ENCODE assay signal across 17 cellular contexts in the genomic region with DNA sequence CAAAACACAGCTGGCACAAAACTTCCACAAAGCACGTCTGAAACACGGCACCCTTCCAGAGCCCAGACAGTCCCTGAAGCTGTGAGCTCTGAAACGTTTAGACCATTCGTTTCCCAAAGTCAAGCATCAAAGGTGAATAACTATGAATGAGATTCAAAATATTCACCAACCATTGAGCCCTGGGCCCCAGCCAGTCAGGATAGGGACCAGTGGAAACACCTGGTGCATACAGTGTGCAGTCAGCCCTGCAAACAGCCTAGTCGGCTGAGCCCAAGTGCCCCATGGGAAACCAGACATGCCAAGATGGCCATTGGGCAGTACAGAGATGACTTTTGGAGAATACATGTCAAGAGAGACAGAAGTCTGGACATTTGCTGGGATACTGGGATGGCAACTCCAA.
DNase-seq lines count a peak whose midpoint lies in the region; ATAC-seq, FAIRE-seq and TF ChIP-seq lines count a peak whose summit lies in the region.
"Had no signal": no experiment of that assay in that cellular context is flagged by ENCODE, and none has a peak within 500 bp of the region (broad histone marks: within the 10 kb centered on the region; RNA-seq: fewer than 3 reads in every experiment).

No MANE protein-coding gene starts in this region.

- CTCF ChIA-PET in activated CD8-positive, alpha-beta T cell treated with anti-CD3 and anti-CD28 coated beads, Interleukin-2, amount 10 ng/mL, durations not matched to agents 7 days and 5 days (lab: Charles Lee), result interaction anchor here (0.8 to 5.2 kb wide), 36 partner anchors 8 to 599 kb away, joined by 3 to 32 read pairs (median 5); no protein-coding TSS in a partner anchor
- CTCF ChIA-PET in activated CD8-positive, alpha-beta T cell treated with anti-CD3 and anti-CD28 coated beads for 36 hours (lab: Charles Lee), result interaction anchor here (0.6 to 2.7 kb wide), 26 partner anchors 8 to 598 kb away, joined by 3 to 18 read pairs (median 5); no protein-coding TSS in a partner anchor
- CTCF ChIA-PET in GM12878 (lab: Yijun Ruan, JAX), result interaction anchor here (0.7 to 6.2 kb wide), 29 partner anchors 14 to 686 kb away, joined by 3 to 66 read pairs (median 5); no protein-coding TSS in a partner anchor

- peak overlapping the region; percentile 23 for H3K27ac Mint-ChIP-seq in activated CD8-positive, alpha-beta T cell treated with anti-CD3 and anti-CD28 coated beads, Interleukin-2, amount 10 ng/mL, durations not matched to agents 7 days and 5 days
- no peak overlapping the region for H3K27ac Mint-ChIP-seq in activated CD8-positive, alpha-beta T cell treated with anti-CD3 and anti-CD28 coated beads for 36 hours
- H3K27ac Mint-ChIP-seq in stimulated activated naive B cell treated with anti-CD40 and anti-IgM and Interleukin-4, amounts not matched to agents 10 μg/mL and 1 μg/mL and 100 μg/mL, for 72 hours, result peak overlapping the region; percentile 20
- H3K27ac Mint-ChIP-seq: activated naive CD4-positive, alpha-beta T cell treated with anti-CD3 and anti-CD28 coated beads, Interleukin-2, amount 50 U/mL, for 24 hours; activated T-helper 17 cell treated with anti-CD3 and anti-CD28 coated beads, Interleukin-2, amount 50 U/mL, for 72 hours had no signal

- 42% methylated on average over 5 of the region's 5 CpGs for WGBS in GM12878 (ENCODE audit: insufficient coverage, insufficient replicate concordance, low lambda C conversion rate, missing lambda C conversion rate)

- no peaks in the 10 kb centered on the region for H3K9me3 Mint-ChIP-seq in activated CD8-positive, alpha-beta T cell treated with anti-CD3 and anti-CD28 coated beads, Interleukin-2, amount 10 ng/mL, durations not matched to agents 7 days and 5 days (ENCODE audit: insufficient read depth)
- H3K9me3 Mint-ChIP-seq in activated CD8-positive, alpha-beta T cell treated with anti-CD3 and anti-CD28 coated beads for 36 hours, result no peaks in the 10 kb centered on the region
- peaks cover 2 to 3% of the 10 kb centered on the region in 2 donors for H3K9me3 Mint-ChIP-seq in stimulated activated naive B cell treated with anti-CD40 and anti-IgM and Interleukin-4, amounts not matched to agents 10 μg/mL and 1 μg/mL and 100 μg/mL, for 72 hours
- H3K9me3 Mint-ChIP-seq: activated naive CD4-positive, alpha-beta T cell treated with anti-CD3 and anti-CD28 coated beads, Interleukin-2, amount 50 U/mL, for 24 hours; activated T-helper 17 cell treated with anti-CD3 and anti-CD28 coated beads, Interleukin-2, amount 50 U/mL, for 72 hours; naive thymus-derived CD8-positive, alpha-beta T cell had no signal

- H3K27ac ChIP-seq in GM12878 (ENCODE audit: control insufficient read depth, insufficient read depth) (no peak overlapping the region), SJCRH30 (no peak overlapping the region)
- H3K27ac ChIP-seq: cardiac muscle cell, colonic mucosa, tibial nerve had no signal

- H3K4me3 Mint-ChIP-seq in activated CD8-positive, alpha-beta T cell treated with anti-CD3 and anti-CD28 coated beads, Interleukin-2, amount 10 ng/mL, durations not matched to agents 7 days and 5 days, result no peak overlapping the region
- H3K4me3 Mint-ChIP-seq in activated CD8-positive, alpha-beta T cell treated with anti-CD3 and anti-CD28 coated beads for 36 hours, result no peak overlapping the region
- peak overlapping the region in 1 of 2 donors; percentile 7 for H3K4me3 Mint-ChIP-seq in stimulated activated naive B cell treated with anti-CD40 and anti-IgM and Interleukin-4, amounts not matched to agents 10 μg/mL and 1 μg/mL and 100 μg/mL, for 72 hours
- H3K4me3 Mint-ChIP-seq: activated naive CD4-positive, alpha-beta T cell treated with anti-CD3 and anti-CD28 coated beads, Interleukin-2, amount 50 U/mL, for 24 hours; activated T-helper 17 cell treated with anti-CD3 and anti-CD28 coated beads, Interleukin-2, amount 50 U/mL, for 72 hours; naive thymus-derived CD8-positive, alpha-beta T cell had no signal

- no peak for TF ChIP-seq CTCF in activated CD8-positive, alpha-beta T cell treated with anti-CD3 and anti-CD28 coated beads for 36 hours (IDR thresholded peaks at IDR 0.05)
- no peak for TF ChIP-seq CTCF in GM12878 (IDR thresholded peaks at IDR 0.05 in 2 of 3, conservative IDR thresholded peaks at IDR 0.05 in 1 of 3; ENCODE audit: control insufficient read depth in 2 of 3, extremely low read depth in 1 of 3, insufficient read depth in 1 of 3, low read depth in 3 of 3, low read length in 3 of 3)

- in situ Hi-C loops in GM12878 (cut with MboI), result loop anchor here (10.0 kb wide), 2 partner anchors 460 to 600 kb away; no protein-coding TSS in a partner anchor

- H3K4me1 Mint-ChIP-seq in activated CD8-positive, alpha-beta T cell treated with anti-CD3 and anti-CD28 coated beads, Interleukin-2, amount 10 ng/mL, durations not matched to agents 7 days and 5 days (ENCODE audit: low read depth), result peaks cover 22% of the 10 kb centered on the region
- H3K4me1 Mint-ChIP-seq in activated CD8-positive, alpha-beta T cell treated with anti-CD3 and anti-CD28 coated beads for 36 hours (ENCODE audit: low read depth), result peaks cover 34% of the 10 kb centered on the region
- H3K4me1 Mint-ChIP-seq in stimulated activated naive B cell treated with anti-CD40 and anti-IgM and Interleukin-4, amounts not matched to agents 10 μg/mL and 1 μg/mL and 100 μg/mL, for 72 hours, result peaks cover 59 to 85% of the 10 kb centered on the region in 2 donors

- H3K9ac ChIP-seq in GM12878 (ENCODE audit: control insufficient read depth, insufficient read depth, low read length), result no peak overlapping the region

- RAD21 ChIA-PET in GM12878 (lab: Charles Lee; ENCODE audit: unreplicated experiment), result interaction anchor here (0.6 to 9.1 kb wide), 26 partner anchors 59 to 626 kb away, joined by 3 to 58 read pairs (median 5); no protein-coding TSS in a partner anchor

- no peak for TF ChIP-seq POLR2A in GM12878 (IDR thresholded peaks at IDR 0.05; ENCODE audit: low read depth, low read length)

- no TSS peak for BruUV-seq in GM12878 (replicated peaks; lab: Mats Ljungman, UMichigan)

- no peak overlapping the region for H2AFZ ChIP-seq in GM12878 (ENCODE audit: control insufficient read depth, low read depth, low read length)

- H3K36me3 Mint-ChIP-seq in activated CD8-positive, alpha-beta T cell treated with anti-CD3 and anti-CD28 coated beads, Interleukin-2, amount 10 ng/mL, durations not matched to agents 7 days and 5 days (ENCODE audit: low read depth), result no peaks in the 10 kb centered on the region
- peaks cover 49% of the 10 kb centered on the region for H3K36me3 Mint-ChIP-seq in activated CD8-positive, alpha-beta T cell treated with anti-CD3 and anti-CD28 coated beads for 36 hours (ENCODE audit: low read depth)
- peaks cover 71 to 80% of the 10 kb centered on the region in 2 donors for H3K36me3 Mint-ChIP-seq in stimulated activated naive B cell treated with anti-CD40 and anti-IgM and Interleukin-4, amounts not matched to agents 10 μg/mL and 1 μg/mL and 100 μg/mL, for 72 hours
- H3K36me3 Mint-ChIP-seq: naive thymus-derived CD8-positive, alpha-beta T cell had no signal

- H3K27me3 Mint-ChIP-seq in activated CD8-positive, alpha-beta T cell treated with anti-CD3 and anti-CD28 coated beads, Interleukin-2, amount 10 ng/mL, durations not matched to agents 7 days and 5 days (ENCODE audit: low read depth), result no peaks in the 10 kb centered on the region
- H3K27me3 Mint-ChIP-seq in activated CD8-positive, alpha-beta T cell treated with anti-CD3 and anti-CD28 coated beads for 36 hours, result no peaks in the 10 kb centered on the region
- no peaks in the 10 kb centered on the region for H3K27me3 Mint-ChIP-seq in stimulated activated naive B cell treated with anti-CD40 and anti-IgM and Interleukin-4, amounts not matched to agents 10 μg/mL and 1 μg/mL and 100 μg/mL, for 72 hours
- H3K27me3 Mint-ChIP-seq: activated naive CD4-positive, alpha-beta T cell treated with anti-CD3 and anti-CD28 coated beads, Interleukin-2, amount 50 U/mL, for 24 hours; activated T-helper 17 cell treated with anti-CD3 and anti-CD28 coated beads, Interleukin-2, amount 50 U/mL, for 72 hours; naive thymus-derived CD8-positive, alpha-beta T cell had no signal

- TF ChIP-seq RAD21 in GM12878 (IDR thresholded peaks at IDR 0.05; ENCODE audit: insufficient read depth, low read depth, low read length), result no peak

- H3K4me2 ChIP-seq in GM12878 (ENCODE audit: control insufficient read depth, insufficient read depth), result no peak overlapping the region

- H3K9me3 ChIP-seq in GM12878 (replicated peaks; ENCODE audit: control insufficient read depth, insufficient read depth, low read length) (no peaks in the 10 kb centered on the region), SJCRH30 (replicated peaks) (no peaks in the 10 kb centered on the region)
- H3K9me3 ChIP-seq: BE2C, colonic mucosa, tibial nerve had no signal

- H4K20me1 ChIP-seq in GM12878 (ENCODE audit: control insufficient read depth, insufficient read depth), result no peaks in the 10 kb centered on the region

- intact Hi-C loops in activated CD8-positive, alpha-beta T cell treated with anti-CD3 and anti-CD28 coated beads for 36 hours (cut with micrococcal nuclease), result loop anchor here (5.0 to 10.0 kb wide), 3 partner anchors 170 to 290 kb away; no protein-coding TSS in a partner anchor
- intact Hi-C loops in GM12878 (cut with micrococcal nuclease; ENCODE audit: unreplicated experiment), result loop anchor here (1.0 to 10.0 kb wide), 10 partner anchors 86 to 598 kb away; no protein-coding TSS in a partner anchor

- no peak for ATAC-seq in activated CD8-positive, alpha-beta T cell treated with anti-CD3 and anti-CD28 coated beads, Interleukin-2, amount 10 ng/mL, durations not matched to agents 7 days and 5 days
- no peak for ATAC-seq in activated CD8-positive, alpha-beta T cell treated with anti-CD3 and anti-CD28 coated beads for 36 hours
- ATAC-seq in GM12878, result peak; percentile 60
- peak; percentile 22 to 24 for ATAC-seq in stimulated activated naive B cell treated with anti-CD40 and anti-IgM and Interleukin-4, amounts not matched to agents 10 μg/mL and 1 μg/mL and 100 μg/mL, for 72 hours (replicated peaks)
- ATAC-seq in activated CD4-positive, CD25-positive, alpha-beta regulatory T cell treated with anti-CD3 and anti-CD28 coated beads, Interleukin-2, amount 50 U/mL, for 24 hours, result no peak

- H3K27me3 ChIP-seq in GM12878 (replicated peaks in 1 of 2; ENCODE audit: control insufficient read depth in 2 of 2, insufficient read depth in 2 of 2, low read length in 1 of 2) (no peaks in the 10 kb centered on the region), SJCRH30 (no peaks in the 10 kb centered on the region)
- H3K27me3 ChIP-seq: BE2C, colonic mucosa, tibial nerve had no signal

- FAIRE-seq in GM19239 (lab: Jason Lieb, UNC) (peak; percentile 76), GM12878 (lab: Jason Lieb, UNC) (no peak)
- FAIRE-seq: kidney, TTC549 had no signal

- POLR2A ChIA-PET in activated CD8-positive, alpha-beta T cell treated with anti-CD3 and anti-CD28 coated beads, Interleukin-2, amount 10 ng/mL, durations not matched to agents 7 days and 5 days (lab: Charles Lee), result no interaction called here
- POLR2A ChIA-PET in activated CD8-positive, alpha-beta T cell treated with anti-CD3 and anti-CD28 coated beads for 36 hours (lab: Charles Lee), result interaction anchor here (0.6 to 1.2 kb wide), 2 partner anchors 39 to 67 kb away, joined by 3 read pairs; no protein-coding TSS in a partner anchor
- POLR2A ChIA-PET in GM12878 (lab: Charles Lee), result no interaction called here

- DNase-seq in activated CD8-positive, alpha-beta T cell treated with anti-CD3 and anti-CD28 coated beads, Interleukin-2, amount 10 ng/mL, durations not matched to agents 7 days and 5 days, result no peak
- DNase-seq in activated CD8-positive, alpha-beta T cell treated with anti-CD3 and anti-CD28 coated beads for 36 hours, result no peak
- DNase-seq in GM19239 (ENCODE audit: insufficient read length, low spot score) (no peak), GM12878 (ENCODE audit: low read depth, low spot score) (peak; percentile 5), SJCRH30 (no peak), mucosa of gallbladder (ENCODE audit: low spot score) (no peak)
- no peak for DNase-seq in stimulated activated naive B cell treated with anti-CD40 and anti-IgM and Interleukin-4, amounts not matched to agents 10 μg/mL and 1 μg/mL and 100 μg/mL, for 72 hours

- SMC1A ChIA-PET in GM12878 (lab: Charles Lee; ENCODE audit: uncharacterized antibody, unreplicated experiment), result interaction anchor here (0.7 to 8.7 kb wide), 37 partner anchors 8 to 599 kb away, joined by 3 to 126 read pairs (median 4); no protein-coding TSS in a partner anchor

- H3K4me3 ChIP-seq in GM12878 (no peak overlapping the region), SJCRH30 (no peak overlapping the region)
- H3K4me3 ChIP-seq: cardiac muscle cell, colonic mucosa, tibial nerve had no signal

- H3K4me1 ChIP-seq in GM12878 (ENCODE audit: control insufficient read depth, insufficient read depth, low read length), result peaks cover 14% of the 10 kb centered on the region
- no peaks in the 10 kb centered on the region for H3K4me1 ChIP-seq in SJCRH30
- H3K4me1 ChIP-seq: BE2C, colonic mucosa had no signal

- H3K36me3 ChIP-seq in GM12878 (ENCODE audit: control insufficient read depth in 2 of 2, insufficient read depth in 2 of 2, low read length in 1 of 2) (peaks cover 0 to 5% of the 10 kb centered on the region in 2 experiments; a peak in 3 of 4 replicates), SJCRH30 (no peaks in the 10 kb centered on the region; the same call in 1 of the 2 replicates)
- H3K36me3 ChIP-seq: BE2C, cardiac muscle cell, colonic mucosa, tibial nerve had no signal

- no peak for TF ChIP-seq EP300 in GM12878 (IDR thresholded peaks at IDR 0.05; ENCODE audit: borderline replicate concordance in 1 of 2, control insufficient read depth in 1 of 2, low read depth in 2 of 2, low read length in 2 of 2)

- H3K79me2 ChIP-seq in GM12878 (ENCODE audit: control insufficient read depth, insufficient read depth, low read length), result no peaks in the 10 kb centered on the region

Comparison
In these comparisons a context has a peak if more than half of its experiments do, and no peak if none do; other contexts are left out.
1. ATAC-seq: peak in GM12878 (single experiment) and stimulated activated naive B cell treated with anti-CD40 and anti-IgM and Interleukin-4, amounts not matched to agents 10 μg/mL and 1 μg/mL and 100 μg/mL, for 72 hours (2 of 2); none in activated CD8-positive, alpha-beta T cell treated with anti-CD3 and anti-CD28 coated beads, Interleukin-2, amount 10 ng/mL, durations not matched to agents 7 days and 5 days (single experiment), activated CD8-positive, alpha-beta T cell treated with anti-CD3 and anti-CD28 coated beads for 36 hours (single experiment) and activated CD4-positive, CD25-positive, alpha-beta regulatory T cell treated with anti-CD3 and anti-CD28 coated beads, Interleukin-2, amount 50 U/mL, for 24 hours (0 of 2).